ENCODE assay signal across 1 cellular context in genomic region chr1:48227165-48228013, GRCh38.
TF ChIP-seq lines count a peak whose summit lies in the region.

No MANE protein-coding gene starts in this region.

TF ChIP-seq in HepG2, 621 proteins besides CTCF, POLR2A, EP300 and RAD21 (continued from another document):
- no peak for TF ChIP-seq ZNF280D (CRISPR knock-in tag; IDR thresholded peaks at IDR 0.05)
